Comparison of ENCODE assay signal across 8 cellular contexts in genomic region chr11:75241906-75242644, GRCh38. TPM values are rescaled to one million over a fixed set of nuclear protein-coding genes. Genes with fewer than 3 reads are reported as not detected.
DNase-seq lines count a peak whose midpoint lies in the region; ATAC-seq and TF ChIP-seq lines count a peak whose summit lies in the region.

No MANE protein-coding gene starts in this region.

- no peaks in the 10 kb centered on the region for H3K36me3 Mint-ChIP-seq in activated naive CD4-positive, alpha-beta T cell treated with anti-CD3 and anti-CD28 coated beads, Interleukin-2, amount 50 U/mL, for 24 hours

- H3K4me1 ChIP-seq in left ventricle myocardium inferior (peaks cover 19% of the 10 kb centered on the region), lower lobe of right lung (peaks cover 11% of the 10 kb centered on the region), urinary bladder (ENCODE audit: insufficient read depth) (peaks cover 2% of the 10 kb centered on the region)

- H3K4me3 ChIP-seq in left ventricle myocardium inferior (peak overlapping the region; percentile 61), lower lobe of right lung (peak overlapping the region; percentile 43), urinary bladder (ENCODE audit: low read depth, low read length) (peak overlapping the region; percentile 40)

- peak overlapping the region; percentile 46 for H3K27ac Mint-ChIP-seq in activated naive CD4-positive, alpha-beta T cell treated with anti-CD3 and anti-CD28 coated beads, Interleukin-2, amount 50 U/mL, for 24 hours

- ATAC-seq in left ventricle myocardium superior (no peak), lower lobe of right lung (peak in 1 of 2 donors; percentile 2)

- H3K27ac ChIP-seq in left ventricle myocardium inferior (replicated peaks) (no peak overlapping the region), lower lobe of right lung (no peak overlapping the region), urinary bladder (ENCODE audit: low read depth) (no peak overlapping the region), substantia nigra (ENCODE audit: low read depth, low read length, poor library complexity, severe bottlenecking) (no peak overlapping the region)

- no peak for DNase-seq in left ventricle myocardium inferior
- DNase-seq in left ventricle myocardium superior = no peak
- no peak for DNase-seq in lower lobe of right lung
- no peak for DNase-seq in substantia nigra (lab: John Stamatoyannopoulos, UW)
- no peak for DNase-seq in effector CD4-positive, alpha-beta T cell
- no peak for DNase-seq in MV-4-11 (lab: John Stamatoyannopoulos, UW)

- no peaks in the 10 kb centered on the region for H3K9me3 Mint-ChIP-seq in activated naive CD4-positive, alpha-beta T cell treated with anti-CD3 and anti-CD28 coated beads, Interleukin-2, amount 50 U/mL, for 24 hours

- WGBS in urinary bladder = 4% methylated on average over 72 of the region's 72 CpGs

- peaks cover 17% of the 10 kb centered on the region for H3K27me3 Mint-ChIP-seq in activated naive CD4-positive, alpha-beta T cell treated with anti-CD3 and anti-CD28 coated beads, Interleukin-2, amount 50 U/mL, for 24 hours

- H3K9me3 ChIP-seq in left ventricle myocardium inferior (replicated peaks) (no peaks in the 10 kb centered on the region), lower lobe of right lung (no peaks in the 10 kb centered on the region)

- peaks cover 14% of the 10 kb centered on the region for H3K4me1 Mint-ChIP-seq in activated naive CD4-positive, alpha-beta T cell treated with anti-CD3 and anti-CD28 coated beads, Interleukin-2, amount 50 U/mL, for 24 hours

- no peaks in the 10 kb centered on the region for H3K36me3 ChIP-seq in left ventricle myocardium inferior
- no peaks in the 10 kb centered on the region for H3K36me3 ChIP-seq in lower lobe of right lung
- H3K36me3 ChIP-seq in urinary bladder (ENCODE audit: insufficient read depth) = no peaks in the 10 kb centered on the region

- intact Hi-C loops in left ventricle myocardium inferior (cut with micrococcal nuclease) (loop anchor here (10.0 kb wide), 1 partner anchor 217 kb away; no protein-coding TSS in a partner anchor), left ventricle myocardium superior (cut with micrococcal nuclease) (loop anchor here (10.0 kb wide), 1 partner anchor 217 kb away; no protein-coding TSS in a partner anchor), lower lobe of right lung (cut with DNase I) (no loop called here)

- H3K27me3 ChIP-seq in left ventricle myocardium inferior (ENCODE audit: low read depth) = peaks cover 81% of the 10 kb centered on the region
- peaks cover 58% of the 10 kb centered on the region for H3K27me3 ChIP-seq in lower lobe of right lung (ENCODE audit: low read depth)

- H3K4me3 Mint-ChIP-seq in activated naive CD4-positive, alpha-beta T cell treated with anti-CD3 and anti-CD28 coated beads, Interleukin-2, amount 50 U/mL, for 24 hours = peak overlapping the region; percentile 81

- TF ChIP-seq CTCF in left ventricle myocardium inferior (IDR thresholded peaks at IDR 0.05; ENCODE audit: borderline replicate concordance) (peak; percentile 3), lower lobe of right lung (IDR thresholded peaks at IDR 0.05) (no peak)

RNA-seq across cellular contexts. Expression of gene TPBGL, which starts 1.5 kb away (rescaled TPM):
- total RNA-seq in left ventricle myocardium inferior = 0.16 TPM
- not detected for total RNA-seq in left ventricle myocardium superior
- total RNA-seq in lower lobe of right lung = 0.47 TPM
- total RNA-seq in urinary bladder = not detected
- polyA plus RNA-seq in urinary bladder = 0.38 TPM
